ENCODE assay signal across 24 cellular contexts in the genomic region with DNA sequence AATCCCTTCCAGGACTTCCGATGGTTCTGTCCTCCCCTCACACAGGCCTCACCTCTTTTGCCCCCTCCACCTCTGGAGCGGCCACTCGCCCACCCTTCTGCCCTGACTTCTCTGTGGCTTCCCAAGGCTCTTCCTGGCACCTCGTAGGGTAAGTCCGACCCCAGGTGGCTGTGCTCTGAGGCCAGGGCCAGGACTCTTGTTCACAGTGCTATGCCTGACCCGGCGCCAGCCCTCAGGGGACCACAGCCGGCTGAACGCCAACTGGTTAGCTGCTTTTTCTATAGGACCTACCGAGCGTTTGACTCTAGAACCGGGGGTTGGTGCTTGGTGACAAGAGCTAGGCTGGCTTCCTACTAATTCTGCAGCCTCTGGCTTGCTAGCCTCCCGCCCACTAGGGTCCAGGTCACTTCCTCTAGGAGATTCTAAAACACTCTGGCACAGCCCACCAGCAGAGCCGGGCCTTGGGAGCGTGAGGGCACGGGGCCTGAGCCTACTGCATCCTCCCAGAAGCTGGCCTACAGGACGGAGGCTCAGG.
"Had no signal": no experiment of that assay in that cellular context is flagged by ENCODE, and none has a peak within 500 bp of the region (broad histone marks: within the 10 kb centered on the region; RNA-seq: fewer than 3 reads in every experiment).

No MANE protein-coding gene starts in this region.

- DNase-seq: activated CD4-positive, alpha-beta T cell treated with anti-CD3 and anti-CD28 coated beads for 36 hours; activated CD4-positive, alpha-beta T cell treated with anti-CD3 and anti-CD28 coated beads, Interleukin-2, amount 50 U/mL, for 48 hours; activated effector memory CD4-positive, alpha-beta T cell treated with Interleukin-2 at 50 U/mL for 16 hours; activated naive CD4-positive, alpha-beta T cell treated with anti-CD3 and anti-CD28 coated beads, Interleukin-2, amount 10 ng/mL, durations not matched to agents 7 days and 5 days; activated T-cell treated with anti-CD3 and anti-CD28 coated beads, Interleukin-2, amount 50 U/mL, for 48 hours; effector CD4-positive, alpha-beta T cell; erythroblast; foreskin fibroblast; kidney; left lung; naive thymus-derived CD8-positive, alpha-beta T cell; SJCRH30; stimulated activated CD4-positive, alpha-beta T cell treated with anti-CD3 and anti-CD28 coated beads, Interleukin-2, amount 100 ng/mL, for 24 hours; stomach; T-helper 1 cell; testis had no signal

- H3K27ac Mint-ChIP-seq: activated CD4-positive, alpha-beta T cell treated with anti-CD3 and anti-CD28 coated beads for 36 hours; activated naive CD4-positive, alpha-beta T cell treated with anti-CD3 and anti-CD28 coated beads, Interleukin-2, amount 10 ng/mL, durations not matched to agents 7 days and 5 days; stimulated activated memory B cell treated with anti-CD40 and anti-IgM and Interleukin-4, amounts not matched to agents 10 μg/mL and 1 μg/mL and 100 μg/mL, for 72 hours; WTC11 had no signal

- H3K4me1 Mint-ChIP-seq: activated CD4-positive, alpha-beta T cell treated with anti-CD3 and anti-CD28 coated beads for 36 hours; activated naive CD4-positive, alpha-beta T cell treated with anti-CD3 and anti-CD28 coated beads, Interleukin-2, amount 10 ng/mL, durations not matched to agents 7 days and 5 days; stimulated activated memory B cell treated with anti-CD40 and anti-IgM and Interleukin-4, amounts not matched to agents 10 μg/mL and 1 μg/mL and 100 μg/mL, for 72 hours; WTC11 had no signal

- H3K27me3 Mint-ChIP-seq: activated CD4-positive, alpha-beta T cell treated with anti-CD3 and anti-CD28 coated beads for 36 hours; activated naive CD4-positive, alpha-beta T cell treated with anti-CD3 and anti-CD28 coated beads, Interleukin-2, amount 10 ng/mL, durations not matched to agents 7 days and 5 days; naive thymus-derived CD8-positive, alpha-beta T cell; stimulated activated memory B cell treated with anti-CD40 and anti-IgM and Interleukin-4, amounts not matched to agents 10 μg/mL and 1 μg/mL and 100 μg/mL, for 72 hours had no signal

- H3K4me1 ChIP-seq: ascending aorta, breast epithelium, left lung, parathyroid adenoma, SJCRH30, stomach had no signal

- H3K27ac ChIP-seq: ascending aorta, breast epithelium, left lung, parathyroid adenoma, SJCRH30, stomach, testis, upper lobe of left lung had no signal

- H3K4me3 ChIP-seq: ascending aorta, breast epithelium, left lung, lung, SJCRH30, stomach, testis, upper lobe of left lung had no signal

- H3K4me3 Mint-ChIP-seq: activated CD4-positive, alpha-beta T cell treated with anti-CD3 and anti-CD28 coated beads for 36 hours; activated naive CD4-positive, alpha-beta T cell treated with anti-CD3 and anti-CD28 coated beads, Interleukin-2, amount 10 ng/mL, durations not matched to agents 7 days and 5 days; naive thymus-derived CD8-positive, alpha-beta T cell; stimulated activated memory B cell treated with anti-CD40 and anti-IgM and Interleukin-4, amounts not matched to agents 10 μg/mL and 1 μg/mL and 100 μg/mL, for 72 hours; WTC11 had no signal

- H3K9me3 ChIP-seq: ascending aorta, breast epithelium, left lung, SJCRH30, stomach, testis, upper lobe of left lung had no signal

- H3K27me3 ChIP-seq: ascending aorta, breast epithelium, left lung, stomach, testis, upper lobe of left lung had no signal

- H3K9me3 Mint-ChIP-seq: activated naive CD4-positive, alpha-beta T cell treated with anti-CD3 and anti-CD28 coated beads, Interleukin-2, amount 10 ng/mL, durations not matched to agents 7 days and 5 days; naive thymus-derived CD8-positive, alpha-beta T cell; stimulated activated memory B cell treated with anti-CD40 and anti-IgM and Interleukin-4, amounts not matched to agents 10 μg/mL and 1 μg/mL and 100 μg/mL, for 72 hours had no signal

- H3K36me3 ChIP-seq: ascending aorta, breast epithelium, left lung, SJCRH30, stomach, upper lobe of left lung had no signal

- ATAC-seq: activated CD4-positive, alpha-beta T cell treated with anti-CD3 and anti-CD28 coated beads for 36 hours; left lung; naive thymus-derived CD8-positive, alpha-beta T cell; sciatic nerve; stimulated activated memory B cell treated with anti-CD40 and anti-IgM and Interleukin-4, amounts not matched to agents 10 μg/mL and 1 μg/mL and 100 μg/mL, for 72 hours; WTC11 had no signal

- H3K36me3 Mint-ChIP-seq: activated naive CD4-positive, alpha-beta T cell treated with anti-CD3 and anti-CD28 coated beads, Interleukin-2, amount 10 ng/mL, durations not matched to agents 7 days and 5 days; WTC11 had no signal
